Comparison of ENCODE assay signal across 31 cellular contexts in the genomic region with DNA sequence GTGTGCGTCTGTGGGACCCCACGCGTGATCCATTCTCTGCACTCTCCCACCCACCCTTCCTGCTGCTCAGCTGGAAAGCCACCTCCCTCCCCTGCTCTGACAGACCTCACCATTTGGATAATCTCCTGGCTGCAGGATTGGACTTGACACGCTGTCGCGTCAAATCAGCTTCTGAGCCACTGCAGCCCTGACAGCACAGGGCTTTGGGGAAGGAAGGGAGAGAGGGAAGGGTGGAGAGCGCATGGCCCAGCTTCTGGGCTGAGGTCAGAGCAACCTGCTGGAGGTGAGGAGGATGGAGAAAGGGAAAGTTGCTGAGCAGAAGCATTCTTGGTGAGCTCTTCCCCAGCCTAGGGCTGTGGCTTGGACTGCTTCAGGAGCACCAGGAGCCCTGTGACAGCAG. TPM values are rescaled to one million over a fixed set of nuclear protein-coding genes. Genes with fewer than 3 reads are reported as not detected.
"Had no signal": no experiment of that assay in that cellular context is flagged by ENCODE, and none has a peak within 500 bp of the region (broad histone marks: within the 10 kb centered on the region; RNA-seq: fewer than 3 reads in every experiment).

No MANE protein-coding gene starts in this region.

- H3K27me3 ChIP-seq: ascending aorta, body of pancreas, cardiac muscle cell, MG63, Peyer's patch, SJSA1 had no signal

- H3K27me3 Mint-ChIP-seq: activated B cell treated with CpG ODN at 0.5 μM for 24 hours; activated CD4-positive, alpha-beta memory T cell treated with anti-CD3 and anti-CD28 coated beads, Interleukin-2, amount 10 ng/mL, durations not matched to agents 7 days and 5 days; activated CD4-positive, alpha-beta T cell treated with anti-CD3 and anti-CD28 coated beads, Interleukin-2, amount 10 ng/mL, durations not matched to agents 7 days and 5 days; activated naive CD8-positive, alpha-beta T cell treated with anti-CD3 and anti-CD28 coated beads, Interleukin-2, amount 50 U/mL, for 24 hours had no signal

- H3K4me1 ChIP-seq: ascending aorta, Peyer's patch, SJSA1 had no signal

- H3K36me3 Mint-ChIP-seq: activated naive CD4-positive, alpha-beta T cell treated with anti-CD3 and anti-CD28 coated beads, Interleukin-2, amount 50 U/mL, for 72 hours had no signal

- H3K27ac Mint-ChIP-seq: activated B cell treated with CpG ODN at 0.5 μM for 24 hours; activated CD4-positive, alpha-beta memory T cell treated with anti-CD3 and anti-CD28 coated beads, Interleukin-2, amount 10 ng/mL, durations not matched to agents 7 days and 5 days; activated CD4-positive, alpha-beta T cell treated with anti-CD3 and anti-CD28 coated beads, Interleukin-2, amount 10 ng/mL, durations not matched to agents 7 days and 5 days; activated naive CD8-positive, alpha-beta T cell treated with anti-CD3 and anti-CD28 coated beads, Interleukin-2, amount 50 U/mL, for 24 hours had no signal

- H3K4me1 Mint-ChIP-seq: activated B cell treated with CpG ODN at 0.5 μM for 24 hours; activated CD4-positive, alpha-beta memory T cell treated with anti-CD3 and anti-CD28 coated beads, Interleukin-2, amount 10 ng/mL, durations not matched to agents 7 days and 5 days; activated CD4-positive, alpha-beta T cell treated with anti-CD3 and anti-CD28 coated beads, Interleukin-2, amount 10 ng/mL, durations not matched to agents 7 days and 5 days; activated naive CD8-positive, alpha-beta T cell treated with anti-CD3 and anti-CD28 coated beads, Interleukin-2, amount 50 U/mL, for 24 hours had no signal

- H3K4me3 ChIP-seq: ascending aorta, body of pancreas, cardiac muscle cell, MG63, Peyer's patch, SJSA1 had no signal

- H3K9me3 Mint-ChIP-seq: activated B cell treated with CpG ODN at 0.5 μM for 24 hours; activated CD4-positive, alpha-beta memory T cell treated with anti-CD3 and anti-CD28 coated beads, Interleukin-2, amount 10 ng/mL, durations not matched to agents 7 days and 5 days; activated CD4-positive, alpha-beta T cell treated with anti-CD3 and anti-CD28 coated beads, Interleukin-2, amount 10 ng/mL, durations not matched to agents 7 days and 5 days; activated naive CD4-positive, alpha-beta T cell treated with anti-CD3 and anti-CD28 coated beads, Interleukin-2, amount 50 U/mL, for 72 hours; activated naive CD8-positive, alpha-beta T cell treated with anti-CD3 and anti-CD28 coated beads, Interleukin-2, amount 50 U/mL, for 24 hours had no signal

- H3K36me3 ChIP-seq: cardiac muscle cell, MG63 had no signal

- H3K9me3 ChIP-seq: ascending aorta, body of pancreas, MG63, Peyer's patch, SJSA1 had no signal

- ATAC-seq: activated naive CD4-positive, alpha-beta T cell treated with anti-CD3 and anti-CD28 coated beads, Interleukin-2, amount 50 U/mL, for 72 hours; activated naive CD8-positive, alpha-beta T cell treated with anti-CD3 and anti-CD28 coated beads, Interleukin-2, amount 50 U/mL, for 24 hours; body of pancreas; SK-N-SH treated with all-trans-retinoic acid at 6 μM for 48 hours had no signal

- DNase-seq: activated B cell treated with CpG ODN at 0.5 μM for 24 hours; activated CD4-positive, alpha-beta memory T cell treated with anti-CD3 and anti-CD28 coated beads, Interleukin-2, amount 10 ng/mL, durations not matched to agents 7 days and 5 days; activated CD4-positive, alpha-beta T cell treated with anti-CD3 and anti-CD28 coated beads for 1 hour; activated CD4-positive, alpha-beta T cell treated with anti-CD3 and anti-CD28 coated beads, Interleukin-2, amount 10 ng/mL, durations not matched to agents 7 days and 5 days; activated naive CD8-positive, alpha-beta T cell treated with anti-CD3 and anti-CD28 coated beads, Interleukin-2, amount 50 U/mL, for 24 hours; activated T-cell treated with anti-CD3 and anti-CD28 coated beads, Interleukin-2, amount 50 U/mL, for 1 hour; amniotic stem cell; body of pancreas; MG63; MV-4-11; NCI-H1092 treated with DMSO at 0.1 percent for 48 hours; NCI-H1417 treated with DMSO at 0.1 percent for 48 hours; NCI-H1694; NCI-H2029; NCI-H2107; NCI-H2171 treated with DMSO at 0.1 percent for 48 hours; NCI-H226; NCI-H526; NCI-H774; NK-92 treated with Interleukin-12 subunit alpha and Interleukin-12 subunit beta, amount 100 ng/mL, for 24 hours; Peyer's patch; SHP77; SW 1271 had no signal

- H3K4me3 Mint-ChIP-seq: activated B cell treated with CpG ODN at 0.5 μM for 24 hours; activated CD4-positive, alpha-beta memory T cell treated with anti-CD3 and anti-CD28 coated beads, Interleukin-2, amount 10 ng/mL, durations not matched to agents 7 days and 5 days; activated CD4-positive, alpha-beta T cell treated with anti-CD3 and anti-CD28 coated beads, Interleukin-2, amount 10 ng/mL, durations not matched to agents 7 days and 5 days; activated naive CD8-positive, alpha-beta T cell treated with anti-CD3 and anti-CD28 coated beads, Interleukin-2, amount 50 U/mL, for 24 hours had no signal

- H3K27ac ChIP-seq: ascending aorta, body of pancreas, cardiac muscle cell, Peyer's patch, RWPE1, SJSA1 had no signal

RNA-seq across cellular contexts. Expression of a gene that starts 48.9 kb away (rescaled TPM):
- total RNA-seq: activated CD4-positive, alpha-beta memory T cell treated with anti-CD3 and anti-CD28 coated beads, Interleukin-2, amount 10 ng/mL, durations not matched to agents 7 days and 5 days; activated CD4-positive, alpha-beta T cell treated with anti-CD3 and anti-CD28 coated beads, Interleukin-2, amount 10 ng/mL, durations not matched to agents 7 days and 5 days; NCI-H460; T-helper 1 cell treated with Interleukin-12 subunit alpha and Interleukin-12 subunit beta and Interleukin-4 antibody, amounts not matched to agents 30 ng/mL and 1 ng/mL, for 36 hours had no signal
